In genomic region chr9:16877256-16877655, GRCh38 we compare ENCODE assay signal across 36 cellular contexts. TPM values are rescaled to one million over a fixed set of nuclear protein-coding genes. Genes with fewer than 3 reads are reported as not detected.
"Had no signal": no experiment of that assay in that cellular context is flagged by ENCODE, and none has a peak within 500 bp of the region (broad histone marks: within the 10 kb centered on the region; RNA-seq: fewer than 3 reads in every experiment).

No MANE protein-coding gene starts in this region.

- H3K9me3 ChIP-seq: MG63 had no signal

- DNase-seq: Karpas-422, Kasumi-1, KG1, MG63, MM.1S, MV-4-11, NCI-H1048, NCI-H1092, NCI-H1092 treated with DMSO at 0.1 percent for 48 hours, NCI-H1105, NCI-H1105 treated with DMSO at 0.1 percent for 48 hours, NCI-H1417, NCI-H1417 treated with DMSO at 0.1 percent for 48 hours, NCI-H1436, NCI-H1436 treated with DMSO at 0.1 percent for 48 hours, NCI-H146, NCI-H1694, NCI-H1694 treated with DMSO at 0.1 percent for 48 hours, NCI-H187, NCI-H187 treated with DMSO at 0.1 percent for 48 hours, NCI-H1930, NCI-H2029, NCI-H2029 treated with DMSO at 0.1 percent for 48 hours, NCI-H2081, NCI-H2081 treated with DMSO at 0.1 percent for 48 hours, NCI-H2107, NCI-H2171, NCI-H2171 treated with DMSO at 0.1 percent for 48 hours, NCI-H2227 treated with DMSO at 0.1 percent for 48 hours, NCI-H226, NCI-H345, NCI-H446, NCI-H446 treated with DMSO at 0.1 percent for 48 hours, NCI-H510A had no signal

- H3K4me3 ChIP-seq: MG63 had no signal

- H3K27me3 ChIP-seq: MG63 had no signal

- H3K36me3 ChIP-seq: MG63 had no signal

- H3K4me2 ChIP-seq: KMS-11 had no signal

- H3K9ac ChIP-seq: KMS-11 had no signal

- H3K27ac ChIP-seq: KMS-11 had no signal

RNA-seq across cellular contexts. Expression of gene BNC2, which starts 6.8 kb away (rescaled TPM):
- total RNA-seq: MCF 10A had no signal
